In genomic region chr4:40915318-40916217, GRCh38 we compare ENCODE assay signal across 12 cellular contexts.
DNase-seq lines count a peak whose midpoint lies in the region; ATAC-seq and TF ChIP-seq lines count a peak whose summit lies in the region.
"Had no signal": no experiment of that assay in that cellular context is flagged by ENCODE, and none has a peak within 500 bp of the region (broad histone marks: within the 10 kb centered on the region; RNA-seq: fewer than 3 reads in every experiment).

No MANE protein-coding gene starts in this region.

- H3K4me1 Mint-ChIP-seq in nephron = peaks cover 28% of the 10 kb centered on the region

- H3K36me3 ChIP-seq in ascending aorta = no peaks in the 10 kb centered on the region

- H3K4me3 ChIP-seq in AG04450 (ENCODE audit: low read depth, low read length) = no peak overlapping the region
- H3K4me3 ChIP-seq in ascending aorta = peak overlapping the region in 1 of 2 donors; percentile 0
- H3K4me3 ChIP-seq: upper lobe of left lung had no signal

- H3K9me3 ChIP-seq in AG04450 (ENCODE audit: control insufficient read depth, insufficient read depth, low read length) (no peaks in the 10 kb centered on the region; the same call in 1 of the 2 replicates), ascending aorta (no peaks in the 10 kb centered on the region)
- H3K9me3 ChIP-seq: upper lobe of left lung had no signal

- DNase-seq in AG04450 (ENCODE audit: low read depth, low spot score) = no peak
- peak; percentile 66 for DNase-seq in ELR (ENCODE audit: low read depth)
- DNase-seq in ascending aorta (ENCODE audit: low spot score in 2 of 2) = peak in 1 of 2 donors; percentile 75
- DNase-seq in RPMI8226 = no peak
- DNase-seq in H4 (ENCODE audit: low spot score) = no peak
- DNase-seq in DMS153 treated with DMSO at 0.1 percent for 48 hours (lab: John Stamatoyannopoulos, UW; ENCODE audit: unreplicated experiment) = no peak
- DNase-seq: NCI-H82, upper lobe of left lung had no signal

- H3K27me3 Mint-ChIP-seq in nephron (ENCODE audit: low read depth) = peaks cover 10% of the 10 kb centered on the region

- H3K27me3 ChIP-seq in AG04450 (ENCODE audit: control insufficient read depth, insufficient read depth, low read length) = no peaks in the 10 kb centered on the region
- H3K27me3 ChIP-seq in ascending aorta = no peaks in the 10 kb centered on the region
- H3K27me3 ChIP-seq: upper lobe of left lung had no signal

- TF ChIP-seq CTCF in AG04450 (IDR thresholded peaks at IDR 0.05; ENCODE audit: low read depth, low read length) = no peak
- TF ChIP-seq CTCF in ascending aorta (IDR thresholded peaks at IDR 0.05) = no peak
- TF ChIP-seq CTCF in nephron (IDR thresholded peaks at IDR 0.05; ENCODE audit: unreplicated experiment in 3 of 3) = no peak

- CTCF ChIA-PET in AG04450 (lab: Charles Lee) = interaction anchor here (0.5 to 1.5 kb wide), 4 partner anchors 9 to 74 kb away, joined by 3 to 12 read pairs (median 3); no protein-coding TSS in a partner anchor

- H3K4me3 Mint-ChIP-seq in nephron = no peak overlapping the region

- peak overlapping the region; percentile 78 to 93 (median 78) for H3K27ac Mint-ChIP-seq in nephron

- POLR2A ChIA-PET in AG04450 (lab: Yijun Ruan, JAX) = interaction anchor here (0.6 kb wide), 3 partner anchors 15 to 341 kb away, joined by 3 to 4 read pairs (median 4); partner anchors contain the start of gene UCHL1

- peaks cover 7% of the 10 kb centered on the region for H3K9me3 Mint-ChIP-seq in nephron

- intact Hi-C loops in ascending aorta (cut with DNase I) = loop anchor here (10.0 kb wide), 1 partner anchor 449 kb away; no protein-coding TSS in a partner anchor

- peaks cover 17% of the 10 kb centered on the region for H3K36me3 Mint-ChIP-seq in nephron (ENCODE audit: low read depth)

- H3K4me1 ChIP-seq in ascending aorta = peaks cover 13 to 47% of the 10 kb centered on the region in 2 donors
- H3K4me1 ChIP-seq: parathyroid adenoma had no signal

- peak overlapping the region; percentile 59 for H3K27ac ChIP-seq in AG04450 (ENCODE audit: low read depth, low read length)
- peak overlapping the region; percentile 78 to 89 for H3K27ac ChIP-seq in ascending aorta
- H3K27ac ChIP-seq: HL-60, parathyroid adenoma, upper lobe of left lung had no signal

- ATAC-seq in HG03159 (IDR thresholded peaks at IDR 0.05; ENCODE audit: unreplicated experiment) = no peak
